In genomic region chr1:5425304-5425703, GRCh38 we compare ENCODE assay signal across 23 cellular contexts.
"Had no signal": no experiment of that assay in that cellular context is flagged by ENCODE, and none has a peak within 500 bp of the region (broad histone marks: within the 10 kb centered on the region; RNA-seq: fewer than 3 reads in every experiment).

No MANE protein-coding gene starts in this region.

- ATAC-seq: activated CD4-positive, CD25-positive, alpha-beta regulatory T cell treated with anti-CD3 and anti-CD28 coated beads, Interleukin-2, amount 50 U/mL, for 24 hours; activated CD8-positive, alpha-beta memory T cell treated with anti-CD3 and anti-CD28 coated beads, Interleukin-2, amount 10 ng/mL, durations not matched to agents 7 days and 5 days; left lung; naive thymus-derived CD8-positive, alpha-beta T cell; right lobe of liver had no signal

- H3K27ac ChIP-seq: brain microvascular endothelial cell, foreskin keratinocyte, left lung, right lobe of liver, skin epidermis, thyroid gland, VCaP had no signal

- DNase-seq: activated CD4-positive, alpha-beta memory T cell treated with anti-CD3 and anti-CD28 coated beads, Interleukin-2, amount 10 ng/mL, durations not matched to agents 7 days and 5 days; activated CD4-positive, alpha-beta T cell treated with anti-CD3 and anti-CD28 coated beads, Interleukin-2, amount 10 ng/mL, durations not matched to agents 24 days and 14 days; activated CD8-positive, alpha-beta memory T cell treated with anti-CD3 and anti-CD28 coated beads, Interleukin-2, amount 10 ng/mL, durations not matched to agents 7 days and 5 days; activated gamma-delta T cell treated with Interleukin-2 at 50 U/mL for 16 hours; activated T-cell treated with anti-CD3 and anti-CD28 coated beads for 4 hours; aorta; brain microvascular endothelial cell; central memory CD4-positive, alpha-beta T cell; effector memory CD4-positive, alpha-beta T cell; immature natural killer cell; kidney glomerular epithelial cell; left lung; naive thymus-derived CD8-positive, alpha-beta T cell; nucleus accumbens; right lobe of liver; stimulated activated CD4-positive, alpha-beta T cell treated with anti-CD3 and anti-CD28 coated beads, Interleukin-1b, Interleukin-23, amount 100 ng/mL, for 48 hours; substantia nigra; thyroid gland had no signal

- H3K4me3 ChIP-seq: left lung, lung, right lobe of liver, skin epidermis, thyroid gland had no signal

- H3K27me3 ChIP-seq: brain microvascular endothelial cell, right lobe of liver, thyroid gland had no signal

- H3K36me3 ChIP-seq: brain microvascular endothelial cell, left lung, right lobe of liver, thyroid gland had no signal

- H3K4me1 ChIP-seq: foreskin keratinocyte, left lung, right lobe of liver, thyroid gland had no signal
